Comparison of ENCODE assay signal across 9 cellular contexts in genomic region chr1:47178665-47179022, GRCh38. TPM values are rescaled to one million over a fixed set of nuclear protein-coding genes. Genes with fewer than 3 reads are reported as not detected.
A peak's percentile ranks its signal among the peaks of the same experiment; 100 is the strongest.
DNase-seq lines count a peak whose midpoint lies in the region; ATAC-seq and TF ChIP-seq lines count a peak whose summit lies in the region.
"Had no signal": no experiment of that assay in that cellular context is flagged by ENCODE, and none has a peak within 500 bp of the region (broad histone marks: within the 10 kb centered on the region; RNA-seq: fewer than 3 reads in every experiment).

No MANE protein-coding gene starts in this region.

- no peaks in the 10 kb centered on the region for H3K36me3 Mint-ChIP-seq in activated CD4-positive, alpha-beta T cell treated with anti-CD3 and anti-CD28 coated beads, Interleukin-2, amount 10 ng/mL, durations not matched to agents 24 days and 14 days (ENCODE audit: low read depth)
- no peaks in the 10 kb centered on the region for H3K36me3 Mint-ChIP-seq in activated CD8-positive, alpha-beta T cell treated with anti-CD3 and anti-CD28 coated beads, Interleukin-2, amount 10 ng/mL, durations not matched to agents 7 days and 5 days (ENCODE audit: low read depth)
- H3K36me3 Mint-ChIP-seq in stimulated activated memory B cell treated with anti-CD40 and anti-IgM and Interleukin-4, amounts not matched to agents 10 μg/mL and 1 μg/mL and 100 μg/mL, for 72 hours, result no peaks in the 10 kb centered on the region

- H3K9me2 ChIP-seq in hepatocyte (replicated peaks; ENCODE audit: insufficient read depth), result no peaks in the 10 kb centered on the region

- H3K4me2 ChIP-seq in hepatocyte, result peak overlapping the region; percentile 84

- no peak for TF ChIP-seq CTCF in hepatocyte (IDR thresholded peaks at IDR 0.05; ENCODE audit: poor library complexity)

- H3K27ac ChIP-seq in hepatocyte (no peak overlapping the region), right cardiac atrium (ENCODE audit: low read length) (no peak overlapping the region)

- H3K9me3 ChIP-seq in hepatocyte (ENCODE audit: low read depth) (no peaks in the 10 kb centered on the region), right cardiac atrium (ENCODE audit: control insufficient read depth, low read length) (no peaks in the 10 kb centered on the region)
- H3K9me3 ChIP-seq: Peyer's patch had no signal

- H3K4me1 ChIP-seq in hepatocyte (ENCODE audit: insufficient read depth), result peaks cover 10% of the 10 kb centered on the region
- no peaks in the 10 kb centered on the region for H3K4me1 ChIP-seq in right cardiac atrium (ENCODE audit: control insufficient read depth, insufficient read depth, low read length)

- intact Hi-C loops in activated CD4-positive, alpha-beta T cell treated with anti-CD3 and anti-CD28 coated beads, Interleukin-2, amount 10 ng/mL, durations not matched to agents 24 days and 14 days (cut with micrococcal nuclease), result loop anchor here (5.0 to 10.0 kb wide), 2 partner anchors 56 to 301 kb away; partner anchors contain the start of gene TAL1
- intact Hi-C loops in right cardiac atrium (cut with DNase I), result loop anchor here in 1 of 4 donors (5.0 kb wide), 1 partner anchor 534 kb away; no protein-coding TSS in a partner anchor

- ATAC-seq in activated CD8-positive, alpha-beta T cell treated with anti-CD3 and anti-CD28 coated beads, Interleukin-2, amount 10 ng/mL, durations not matched to agents 7 days and 5 days, result no peak
- no peak for ATAC-seq in stimulated activated memory B cell treated with anti-CD40 and anti-IgM and Interleukin-4, amounts not matched to agents 10 μg/mL and 1 μg/mL and 100 μg/mL, for 72 hours
- ATAC-seq in GM19035 (IDR thresholded peaks at IDR 0.05; ENCODE audit: unreplicated experiment) (no peak), right cardiac atrium (no peak)

- POLR2A ChIA-PET in activated CD8-positive, alpha-beta T cell treated with anti-CD3 and anti-CD28 coated beads, Interleukin-2, amount 10 ng/mL, durations not matched to agents 7 days and 5 days (lab: Charles Lee), result interaction anchor here (0.9 to 1.4 kb wide), 2 partner anchors 135 to 155 kb away, joined by 3 to 8 read pairs; partner anchors contain the start of genes CMPK1 and STIL

- H3K36me3 ChIP-seq in hepatocyte (replicated peaks; ENCODE audit: insufficient read depth, low read depth), result no peaks in the 10 kb centered on the region
- H3K36me3 ChIP-seq: Peyer's patch had no signal

- H2AFZ ChIP-seq in hepatocyte, result peak overlapping the region; percentile 38

- peak overlapping the region; percentile 85 for H3K4me3 Mint-ChIP-seq in activated CD4-positive, alpha-beta T cell treated with anti-CD3 and anti-CD28 coated beads, Interleukin-2, amount 10 ng/mL, durations not matched to agents 24 days and 14 days
- H3K4me3 Mint-ChIP-seq in activated CD8-positive, alpha-beta T cell treated with anti-CD3 and anti-CD28 coated beads, Interleukin-2, amount 10 ng/mL, durations not matched to agents 7 days and 5 days, result peak overlapping the region; percentile 80
- no peak overlapping the region for H3K4me3 Mint-ChIP-seq in stimulated activated memory B cell treated with anti-CD40 and anti-IgM and Interleukin-4, amounts not matched to agents 10 μg/mL and 1 μg/mL and 100 μg/mL, for 72 hours

- H3K4me1 Mint-ChIP-seq in activated CD4-positive, alpha-beta T cell treated with anti-CD3 and anti-CD28 coated beads, Interleukin-2, amount 10 ng/mL, durations not matched to agents 24 days and 14 days, result peaks cover 11% of the 10 kb centered on the region
- H3K4me1 Mint-ChIP-seq in activated CD8-positive, alpha-beta T cell treated with anti-CD3 and anti-CD28 coated beads, Interleukin-2, amount 10 ng/mL, durations not matched to agents 7 days and 5 days (ENCODE audit: low read depth), result peaks cover 8% of the 10 kb centered on the region
- peaks cover 21% of the 10 kb centered on the region for H3K4me1 Mint-ChIP-seq in stimulated activated memory B cell treated with anti-CD40 and anti-IgM and Interleukin-4, amounts not matched to agents 10 μg/mL and 1 μg/mL and 100 μg/mL, for 72 hours

- no peaks in the 10 kb centered on the region for H3K79me2 ChIP-seq in hepatocyte

- CTCF ChIA-PET in activated CD8-positive, alpha-beta T cell treated with anti-CD3 and anti-CD28 coated beads, Interleukin-2, amount 10 ng/mL, durations not matched to agents 7 days and 5 days (lab: Charles Lee), result interaction anchor here (0.6 to 5.4 kb wide), 26 partner anchors 10 to 539 kb away, joined by 3 to 59 read pairs (median 4); partner anchors contain the start of genes FOXD2, PDZK1IP1 and STIL

- DNase-seq in activated CD4-positive, alpha-beta T cell treated with anti-CD3 and anti-CD28 coated beads, Interleukin-2, amount 10 ng/mL, durations not matched to agents 24 days and 14 days, result no peak
- no peak for DNase-seq in activated CD4-positive, alpha-beta T cell treated with anti-CD3 and anti-CD28 coated beads, Interleukin-2, amount 50 U/mL, for 1 hour
- peak; percentile 13 for DNase-seq in activated CD8-positive, alpha-beta T cell treated with anti-CD3 and anti-CD28 coated beads, Interleukin-2, amount 10 ng/mL, durations not matched to agents 7 days and 5 days
- DNase-seq in hepatocyte (ENCODE audit: low spot score) (no peak), right cardiac atrium (no peak), activated gamma-delta T cell (lab: John Stamatoyannopoulos, UW) (no peak)

- WGBS in hepatocyte (ENCODE audit: low lambda C conversion rate, missing lambda C conversion rate), result 97% methylated on average over 8 of the region's 8 CpGs
- WGBS in right cardiac atrium, result 63% methylated on average over 8 of the region's 8 CpGs

- peaks cover 22% of the 10 kb centered on the region for H3K27me3 Mint-ChIP-seq in activated CD4-positive, alpha-beta T cell treated with anti-CD3 and anti-CD28 coated beads, Interleukin-2, amount 10 ng/mL, durations not matched to agents 24 days and 14 days
- H3K27me3 Mint-ChIP-seq in activated CD8-positive, alpha-beta T cell treated with anti-CD3 and anti-CD28 coated beads, Interleukin-2, amount 10 ng/mL, durations not matched to agents 7 days and 5 days (ENCODE audit: low read depth), result peaks cover 27% of the 10 kb centered on the region
- peaks cover 54% of the 10 kb centered on the region for H3K27me3 Mint-ChIP-seq in stimulated activated memory B cell treated with anti-CD40 and anti-IgM and Interleukin-4, amounts not matched to agents 10 μg/mL and 1 μg/mL and 100 μg/mL, for 72 hours

- H3K27ac Mint-ChIP-seq in activated CD4-positive, alpha-beta T cell treated with anti-CD3 and anti-CD28 coated beads, Interleukin-2, amount 10 ng/mL, durations not matched to agents 24 days and 14 days, result no peak overlapping the region
- no peak overlapping the region for H3K27ac Mint-ChIP-seq in activated CD8-positive, alpha-beta T cell treated with anti-CD3 and anti-CD28 coated beads, Interleukin-2, amount 10 ng/mL, durations not matched to agents 7 days and 5 days
- H3K27ac Mint-ChIP-seq in stimulated activated memory B cell treated with anti-CD40 and anti-IgM and Interleukin-4, amounts not matched to agents 10 μg/mL and 1 μg/mL and 100 μg/mL, for 72 hours, result peak overlapping the region; percentile 74

- H4K20me1 ChIP-seq in hepatocyte (ENCODE audit: insufficient read depth, poor library complexity, severe bottlenecking), result no peaks in the 10 kb centered on the region

- no peaks in the 10 kb centered on the region for H3K27me3 ChIP-seq in hepatocyte
- no peaks in the 10 kb centered on the region for H3K27me3 ChIP-seq in right cardiac atrium (ENCODE audit: control insufficient read depth, insufficient read depth)
- H3K27me3 ChIP-seq: Peyer's patch had no signal

- H3K4me3 ChIP-seq in hepatocyte, result no peak overlapping the region
- H3K4me3 ChIP-seq in right cardiac atrium (ENCODE audit: low read length), result no peak overlapping the region

- no peaks in the 10 kb centered on the region for H3K9me3 Mint-ChIP-seq in activated CD4-positive, alpha-beta T cell treated with anti-CD3 and anti-CD28 coated beads, Interleukin-2, amount 10 ng/mL, durations not matched to agents 24 days and 14 days
- no peaks in the 10 kb centered on the region for H3K9me3 Mint-ChIP-seq in activated CD8-positive, alpha-beta T cell treated with anti-CD3 and anti-CD28 coated beads, Interleukin-2, amount 10 ng/mL, durations not matched to agents 7 days and 5 days (ENCODE audit: insufficient read depth)
- H3K9me3 Mint-ChIP-seq in stimulated activated memory B cell treated with anti-CD40 and anti-IgM and Interleukin-4, amounts not matched to agents 10 μg/mL and 1 μg/mL and 100 μg/mL, for 72 hours, result no peaks in the 10 kb centered on the region

RNA-seq across cellular contexts. Expression of gene PDZK1IP1, which starts 11.2 kb away (rescaled TPM):
- total RNA-seq in activated CD4-positive, alpha-beta T cell treated with anti-CD3 and anti-CD28 coated beads, Interleukin-2, amount 10 ng/mL, durations not matched to agents 24 days and 14 days, result not detected in 2 replicates
- total RNA-seq in activated CD8-positive, alpha-beta T cell treated with anti-CD3 and anti-CD28 coated beads, Interleukin-2, amount 10 ng/mL, durations not matched to agents 7 days and 5 days, result not detected
- total RNA-seq in hepatocyte, result 0.37 TPM in 1 of 2 replicates, not detected in the other
- polyA plus RNA-seq in hepatocyte, result 0.71 TPM in 1 of 2 replicates, not detected in the other
- total RNA-seq in right cardiac atrium, result under 1 TPM in 1 of 4 donors, not detected in 3; 0.48 TPM
- polyA plus RNA-seq in right cardiac atrium, result 0.23 TPM

RNA-seq across cellular contexts. Expression of gene CYP4A22, which starts 41.4 kb away (rescaled TPM):
- total RNA-seq in activated CD4-positive, alpha-beta T cell treated with anti-CD3 and anti-CD28 coated beads, Interleukin-2, amount 10 ng/mL, durations not matched to agents 24 days and 14 days, result not detected in 2 replicates
- not detected for total RNA-seq in activated CD8-positive, alpha-beta T cell treated with anti-CD3 and anti-CD28 coated beads, Interleukin-2, amount 10 ng/mL, durations not matched to agents 7 days and 5 days
- total RNA-seq in hepatocyte (0.83 and 2.6 TPM in 2 replicates), right cardiac atrium (not detected)
- polyA plus RNA-seq in hepatocyte (3.9 and 7.3 TPM in 2 replicates), right cardiac atrium (not detected)

RNA-seq across cellular contexts. Expression of gene TAL1, which starts 53.4 kb away (rescaled TPM):
- total RNA-seq in activated CD4-positive, alpha-beta T cell treated with anti-CD3 and anti-CD28 coated beads, Interleukin-2, amount 10 ng/mL, durations not matched to agents 24 days and 14 days, result not detected in 2 replicates
- total RNA-seq in activated CD8-positive, alpha-beta T cell treated with anti-CD3 and anti-CD28 coated beads, Interleukin-2, amount 10 ng/mL, durations not matched to agents 7 days and 5 days, result not detected
- 0.08 and 0.13 TPM in 2 replicates for total RNA-seq in hepatocyte
- polyA plus RNA-seq in hepatocyte, result 0.68 TPM in 1 of 2 replicates, not detected in the other
- total RNA-seq in right cardiac atrium, result 1 to 10 TPM; 3.6 to 3.9 (median 3.9) TPM
- 3.3 TPM for polyA plus RNA-seq in right cardiac atrium
